1 cellular context compared by ENCODE assay signal in the genomic region with DNA sequence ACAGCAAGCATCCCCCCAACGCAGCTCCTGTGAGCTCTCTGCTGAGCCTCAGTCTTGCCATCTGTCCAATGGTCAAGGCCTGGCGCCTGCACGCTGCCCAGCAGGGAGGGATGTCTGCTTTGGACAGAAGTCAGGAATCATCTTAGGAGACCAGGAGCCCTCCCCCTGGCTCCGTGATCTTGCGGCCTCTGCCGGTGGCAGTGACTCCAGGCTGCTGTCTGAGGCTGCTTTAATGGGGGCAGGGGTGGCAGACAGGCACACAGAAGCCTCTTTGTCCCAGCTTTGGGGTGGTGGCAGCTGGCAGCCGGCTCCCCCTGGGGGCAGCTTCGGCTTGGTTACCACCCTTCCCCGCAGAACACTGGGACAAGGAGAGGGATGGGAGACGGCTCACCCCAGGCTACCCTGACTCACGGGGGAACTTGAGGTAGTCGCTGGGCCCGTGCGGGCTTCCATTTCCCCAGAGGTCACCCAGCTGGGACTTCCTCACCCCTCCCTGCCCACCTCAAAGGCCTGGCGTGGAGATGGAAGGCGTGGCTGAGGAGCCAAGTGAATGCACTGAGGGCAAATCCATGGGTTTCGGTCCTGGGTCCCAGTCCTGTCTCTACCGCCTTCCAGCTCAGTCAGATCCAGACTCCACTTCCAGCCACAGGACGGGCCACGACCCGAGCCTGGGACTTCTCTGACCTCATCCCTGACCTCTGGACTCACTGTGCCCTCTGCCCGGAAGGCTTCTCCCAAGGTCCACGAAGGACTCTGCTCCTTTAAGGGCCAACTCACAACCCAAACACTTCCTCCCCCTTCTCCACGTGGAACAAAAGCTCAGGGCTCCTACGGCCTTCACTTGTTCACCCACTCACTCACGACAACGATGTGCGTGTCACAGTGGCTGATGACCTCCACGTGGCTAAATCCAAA.
TF ChIP-seq lines count a peak whose summit lies in the region.

No MANE protein-coding gene starts in this region.

TF ChIP-seq in endothelial cell of umbilical vein, 7 proteins besides CTCF, POLR2A, EP300 and RAD21 (continued from another document):
- no peak for TF ChIP-seq EZH2 (IDR thresholded peaks at IDR 0.05; ENCODE audit: borderline replicate concordance, low read depth, low read length, severe bottlenecking)
